ENCODE assay signal across 9 cellular contexts in the genomic region with DNA sequence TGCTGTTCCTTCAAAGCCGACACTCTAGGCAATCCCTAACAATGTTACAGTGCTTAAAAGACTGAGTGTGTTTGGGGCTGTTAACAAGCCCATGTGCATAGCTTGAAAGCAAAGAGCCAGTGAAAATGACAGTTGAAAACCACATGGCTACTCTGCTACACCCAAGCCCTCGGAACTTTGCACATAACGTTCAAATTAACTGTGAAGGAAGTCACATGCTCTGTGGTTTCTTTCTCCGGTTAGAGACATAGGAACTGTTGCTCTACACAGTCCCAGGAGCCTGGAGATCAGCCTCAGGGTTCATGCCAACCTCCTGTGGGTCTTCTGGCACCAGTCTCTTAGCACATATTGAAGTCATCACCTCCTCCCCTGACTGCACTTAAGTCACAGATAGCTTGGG. TPM values are rescaled to one million over a fixed set of nuclear protein-coding genes. Genes with fewer than 3 reads are reported as not detected.
DNase-seq lines count a peak whose midpoint lies in the region; ATAC-seq and TF ChIP-seq lines count a peak whose summit lies in the region.
"Had no signal": no experiment of that assay in that cellular context is flagged by ENCODE, and none has a peak within 500 bp of the region (broad histone marks: within the 10 kb centered on the region; RNA-seq: fewer than 3 reads in every experiment).

No MANE protein-coding gene starts in this region.

- H3K27ac ChIP-seq in BLaER1 (peak overlapping the region; percentile 86), RWPE1 (no peak overlapping the region)

- H3K27ac Mint-ChIP-seq in progenitor cell of endocrine pancreas, result no peak overlapping the region

- peak; percentile 82 for DNase-seq in RPMI8226
- DNase-seq in foreskin fibroblast, result peak; percentile 74 to 89
- no peak for DNase-seq in RWPE1 (ENCODE audit: low spot score)
- no peak for DNase-seq in progenitor cell of endocrine pancreas (ENCODE audit: low spot score, unreplicated experiment)
- DNase-seq in NCI-H2227 (lab: John Stamatoyannopoulos, UW; ENCODE audit: unreplicated experiment), result no peak

- ATAC-seq in GM18873 (IDR thresholded peaks at IDR 0.05; ENCODE audit: low FRiP score, unreplicated experiment), result peak; percentile 75
- ATAC-seq in HG03064 (IDR thresholded peaks at IDR 0.05; ENCODE audit: low read depth, unreplicated experiment), result peak; percentile 89
- ATAC-seq: K562 had no signal

- H3K36me3 ChIP-seq in BLaER1, result peaks cover 9% of the 10 kb centered on the region; the same call in 1 of the 2 replicates

- H3K4me1 ChIP-seq in BLaER1, result peaks cover 98% of the 10 kb centered on the region

- CTCF ChIA-PET in RWPE1 (lab: Yijun Ruan, JAX), result interaction anchor here (0.6 kb wide), 1 partner anchor 38 kb away, joined by 4 read pairs; no protein-coding TSS in a partner anchor

- H3K4me2 ChIP-seq in BLaER1, result peak overlapping the region; percentile 71

- H4K20me1 ChIP-seq in BLaER1, result no peaks in the 10 kb centered on the region

- POLR2A ChIA-PET in RWPE1 (lab: Yijun Ruan, JAX; ENCODE audit: low non-redundant PET), result no interaction called here

- peaks cover 15% of the 10 kb centered on the region for H3K9me3 ChIP-seq in BLaER1

- TF ChIP-seq CTCF in foreskin fibroblast (IDR thresholded peaks at IDR 0.05; ENCODE audit: low read depth, low read length) (no peak), RWPE1 (conservative IDR thresholded peaks at IDR 0.05; ENCODE audit: low read depth) (no peak), progenitor cell of endocrine pancreas (IDR thresholded peaks at IDR 0.05; ENCODE audit: unreplicated experiment) (no peak)

- H3K27me3 ChIP-seq in BLaER1, result no peaks in the 10 kb centered on the region

- H3K9me3 Mint-ChIP-seq in progenitor cell of endocrine pancreas (ENCODE audit: low read depth), result no peaks in the 10 kb centered on the region

- peaks cover 2% of the 10 kb centered on the region for H3K4me1 Mint-ChIP-seq in progenitor cell of endocrine pancreas (ENCODE audit: low read depth)

- H3K27me3 Mint-ChIP-seq in progenitor cell of endocrine pancreas, result no peaks in the 10 kb centered on the region

- H3K4me3 Mint-ChIP-seq in progenitor cell of endocrine pancreas (ENCODE audit: low read depth), result no peak overlapping the region

- peaks cover 3% of the 10 kb centered on the region for H3K36me3 Mint-ChIP-seq in progenitor cell of endocrine pancreas (ENCODE audit: insufficient read depth)

- H3K4me3 ChIP-seq in BLaER1 (no peak overlapping the region), foreskin fibroblast (ENCODE audit: low read depth in 1 of 2, low read length in 2 of 2) (no peak overlapping the region)
- H3K4me3 ChIP-seq: K562 had no signal

- H3K9ac ChIP-seq in BLaER1, result peak overlapping the region; percentile 26; the same call in 1 of the 2 replicates

RNA-seq across cellular contexts. Expression of gene C9orf152, which starts 51.1 kb away (rescaled TPM):
- 0.13 TPM in 1 of 2 replicates, not detected in the other for total RNA-seq in progenitor cell of endocrine pancreas
- total RNA-seq: K562 had no signal

Comparison
In these comparisons a context has a peak if more than half of its experiments do, and no peak if none do; other contexts are left out.
1. DNase-seq: peak in RPMI8226 (single experiment) and foreskin fibroblast (2 of 2); none in RWPE1 (single experiment), progenitor cell of endocrine pancreas (single experiment) and NCI-H2227 (single experiment).